2 cellular contexts compared by ENCODE assay signal in genomic region chr22:23180301-23180892, GRCh38.
A peak's percentile ranks its signal among the peaks of the same experiment; 100 is the strongest.
TF ChIP-seq lines count a peak whose summit lies in the region.

Gene BCR, plus strand, starts transcription at chr22:23180509. Its CDS starts 452 bp downstream, at chr22:23180961.

TF ChIP-seq in HEK293, 187 proteins besides CTCF, POLR2A, EP300 and RAD21 (continued from another document and continues in another):
- TF ChIP-seq GLI2 (tag by site-specific recombination; IDR thresholded peaks at IDR 0.05; ENCODE audit: borderline replicate concordance, low read depth) (no peak), ZNF214 (tag by site-specific recombination; IDR thresholded peaks at IDR 0.05; ENCODE audit: borderline replicate concordance) (no peak), ZBTB10 (tag by site-specific recombination; IDR thresholded peaks at IDR 0.05) (no peak), ZNF571 (tag by site-specific recombination; IDR thresholded peaks at IDR 0.05) (no peak), EGR2 (tag by site-specific recombination; IDR thresholded peaks at IDR 0.05; ENCODE audit: low read depth) (no peak), KLF10 (tag by site-specific recombination; IDR thresholded peaks at IDR 0.05) (peak; percentile 90), ZEB2 (tag by site-specific recombination; IDR thresholded peaks at IDR 0.05) (no peak), ZNF280C (tag by site-specific recombination; IDR thresholded peaks at IDR 0.05) (no peak), ZNF350 (tag by site-specific recombination; IDR thresholded peaks at IDR 0.05) (no peak), ZFHX2 (tag by site-specific recombination; conservative IDR thresholded peaks at IDR 0.05) (no peak), FEZF1 (tag by site-specific recombination; IDR thresholded peaks at IDR 0.05) (no peak), ZNF37A (tag by site-specific recombination; IDR thresholded peaks at IDR 0.05) (no peak), ZNF624 (tag by site-specific recombination; IDR thresholded peaks at IDR 0.05) (no peak), SCRT1 (tag by site-specific recombination; IDR thresholded peaks at IDR 0.05; ENCODE audit: borderline replicate concordance) (no peak), HOXD13 (CRISPR knock-in tag; IDR thresholded peaks at IDR 0.05; ENCODE audit: borderline replicate concordance) (no peak), ZNF560 (tag by site-specific recombination; IDR thresholded peaks at IDR 0.05; ENCODE audit: borderline replicate concordance) (no peak), ZNF473 (tag by site-specific recombination; IDR thresholded peaks at IDR 0.05) (no peak), ZNF623 (tag by site-specific recombination; IDR thresholded peaks at IDR 0.05) (no peak), SETDB1 (IDR thresholded peaks at IDR 0.05; ENCODE audit: insufficient read length, low read length) (no peak), GLIS1 (tag by site-specific recombination; IDR thresholded peaks at IDR 0.05) (peak; percentile 73), ZNF174 (tag by site-specific recombination; IDR thresholded peaks at IDR 0.05) (no peak)
- TF ChIP-seq, protein P1, sequence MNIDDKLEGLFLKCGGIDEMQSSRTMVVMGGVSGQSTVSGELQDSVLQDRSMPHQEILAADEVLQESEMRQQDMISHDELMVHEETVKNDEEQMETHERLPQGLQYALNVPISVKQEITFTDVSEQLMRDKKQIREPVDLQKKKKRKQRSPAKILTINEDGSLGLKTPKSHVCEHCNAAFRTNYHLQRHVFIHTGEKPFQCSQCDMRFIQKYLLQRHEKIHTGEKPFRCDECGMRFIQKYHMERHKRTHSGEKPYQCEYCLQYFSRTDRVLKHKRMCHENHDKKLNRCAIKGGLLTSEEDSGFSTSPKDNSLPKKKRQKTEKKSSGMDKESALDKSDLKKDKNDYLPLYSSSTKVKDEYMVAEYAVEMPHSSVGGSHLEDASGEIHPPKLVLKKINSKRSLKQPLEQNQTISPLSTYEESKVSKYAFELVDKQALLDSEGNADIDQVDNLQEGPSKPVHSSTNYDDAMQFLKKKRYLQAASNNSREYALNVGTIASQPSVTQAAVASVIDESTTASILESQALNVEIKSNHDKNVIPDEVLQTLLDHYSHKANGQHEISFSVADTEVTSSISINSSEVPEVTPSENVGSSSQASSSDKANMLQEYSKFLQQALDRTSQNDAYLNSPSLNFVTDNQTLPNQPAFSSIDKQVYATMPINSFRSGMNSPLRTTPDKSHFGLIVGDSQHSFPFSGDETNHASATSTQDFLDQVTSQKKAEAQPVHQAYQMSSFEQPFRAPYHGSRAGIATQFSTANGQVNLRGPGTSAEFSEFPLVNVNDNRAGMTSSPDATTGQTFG (tag by site-specific recombination; IDR thresholded peaks at IDR 0.05; ENCODE audit: borderline replicate concordance): no peak
- TF ChIP-seq, protein P2, sequence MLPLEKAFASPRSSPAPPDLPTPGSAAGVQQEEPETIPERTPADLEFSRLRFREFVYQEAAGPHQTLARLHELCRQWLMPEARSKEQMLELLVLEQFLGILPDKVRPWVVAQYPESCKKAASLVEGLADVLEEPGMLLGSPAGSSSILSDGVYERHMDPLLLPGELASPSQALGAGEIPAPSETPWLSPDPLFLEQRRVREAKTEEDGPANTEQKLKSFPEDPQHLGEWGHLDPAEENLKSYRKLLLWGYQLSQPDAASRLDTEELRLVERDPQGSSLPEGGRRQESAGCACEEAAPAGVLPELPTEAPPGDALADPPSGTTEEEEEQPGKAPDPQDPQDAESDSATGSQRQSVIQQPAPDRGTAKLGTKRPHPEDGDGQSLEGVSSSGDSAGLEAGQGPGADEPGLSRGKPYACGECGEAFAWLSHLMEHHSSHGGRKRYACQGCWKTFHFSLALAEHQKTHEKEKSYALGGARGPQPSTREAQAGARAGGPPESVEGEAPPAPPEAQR (tag by site-specific recombination; IDR thresholded peaks at IDR 0.05): no peak

TF ChIP-seq in PFSK-1, 5 proteins besides CTCF, POLR2A, EP300 and RAD21:
- TF ChIP-seq TAF1 (IDR thresholded peaks at IDR 0.05; ENCODE audit: borderline replicate concordance, insufficient read depth, low read length) (0 out of 2 replicates have a peak, but pooled peaks have one; percentile 43), FOXP2 (optimal IDR thresholded peaks at IDR 0.05; ENCODE audit: borderline replicate concordance, extremely low read depth, extremely low read length, insufficient read depth) (peak; percentile 46), REST (IDR thresholded peaks at IDR 0.05; ENCODE audit: insufficient read depth in 1 of 2, low read depth in 2 of 2, low read length in 2 of 2) (no peak), POLR2AphosphoS5 (IDR thresholded peaks at IDR 0.05; ENCODE audit: low read depth, low read length) (peak; percentile 59; the same call in 1 of the 2 replicates)
